ENCODE assay signal across 1 cellular context in genomic region chr1:225768662-225769426, GRCh38.
TF ChIP-seq lines count a peak whose summit lies in the region.

No MANE protein-coding gene starts in this region.

TF ChIP-seq in HepG2, 621 proteins besides CTCF, POLR2A, EP300 and RAD21 (continued from another document and continues in another):
- no peak for TF ChIP-seq SP1 (IDR thresholded peaks at IDR 0.05)
- 0 out of 2 replicates have a peak, but pooled peaks have one; percentile 35 for TF ChIP-seq SP1 (CRISPR knock-in tag; IDR thresholded peaks at IDR 0.05)
- TF ChIP-seq ERF (CRISPR knock-in tag; IDR thresholded peaks at IDR 0.05): peak; percentile 41; the same call in 1 of the 2 replicates
- 0 out of 2 replicates have a peak, but pooled peaks have one; percentile 35 for TF ChIP-seq ZNF691 (CRISPR knock-in tag; IDR thresholded peaks at IDR 0.05; ENCODE audit: borderline replicate concordance, low read depth)
- TF ChIP-seq SOX5 (CRISPR knock-in tag; IDR thresholded peaks at IDR 0.05; ENCODE audit: borderline replicate concordance): peak; percentile 48; the same call in 1 of the 2 replicates
- peak; percentile 54; the same call in 1 of the 2 replicates for TF ChIP-seq RXRB (CRISPR knock-in tag; IDR thresholded peaks at IDR 0.05; ENCODE audit: borderline replicate concordance)
- peak; percentile 38; the same call in 1 of the 2 replicates for TF ChIP-seq ZNF143 (CRISPR knock-in tag; IDR thresholded peaks at IDR 0.05)
- TF ChIP-seq FOXA3 (CRISPR knock-in tag; IDR thresholded peaks at IDR 0.05): peak; percentile 61
- no peak for TF ChIP-seq ZBTB3 (CRISPR knock-in tag; IDR thresholded peaks at IDR 0.05; ENCODE audit: borderline replicate concordance, low read depth)
- TF ChIP-seq LCORL (IDR thresholded peaks at IDR 0.05): no peak
- peak; percentile 54 for TF ChIP-seq LCORL (CRISPR knock-in tag; IDR thresholded peaks at IDR 0.05)
- no peak for TF ChIP-seq SMARCC2 (IDR thresholded peaks at IDR 0.05)
- TF ChIP-seq ZNF574 (CRISPR knock-in tag; IDR thresholded peaks at IDR 0.05): 0 out of 2 replicates have a peak, but pooled peaks have one; percentile 24
- TF ChIP-seq ELF3 (CRISPR knock-in tag; IDR thresholded peaks at IDR 0.05): peak; percentile 50; the same call in 1 of the 2 replicates
- TF ChIP-seq PAXIP1 (CRISPR knock-in tag; conservative IDR thresholded peaks at IDR 0.05): peak; percentile 50
- TF ChIP-seq ZNF776 (CRISPR knock-in tag; IDR thresholded peaks at IDR 0.05): no peak
- peak; percentile 65; the same call in 1 of the 2 replicates for TF ChIP-seq SMAD3 (CRISPR knock-in tag; IDR thresholded peaks at IDR 0.05)
- no peak for TF ChIP-seq ZNF17 (CRISPR knock-in tag; IDR thresholded peaks at IDR 0.05)
- peak; percentile 28; the same call in 1 of the 2 replicates for TF ChIP-seq ZNF331 (CRISPR knock-in tag; IDR thresholded peaks at IDR 0.05)
- TF ChIP-seq SPEN (CRISPR knock-in tag; IDR thresholded peaks at IDR 0.05; ENCODE audit: low read depth): peak; percentile 48; the same call in 1 of the 2 replicates
- 0 out of 2 replicates have a peak, but pooled peaks have one; percentile 9 for TF ChIP-seq ZNF362 (CRISPR knock-in tag; IDR thresholded peaks at IDR 0.05; ENCODE audit: borderline replicate concordance)
- TF ChIP-seq KMT2B (CRISPR knock-in tag; IDR thresholded peaks at IDR 0.05): peak; percentile 37; the same call in 1 of the 2 replicates
- TF ChIP-seq PATZ1 (CRISPR knock-in tag; IDR thresholded peaks at IDR 0.05): peak; percentile 73
- TF ChIP-seq MYPOP (CRISPR knock-in tag; IDR thresholded peaks at IDR 0.05): no peak
- TF ChIP-seq ZNF646 (CRISPR knock-in tag; IDR thresholded peaks at IDR 0.05): 0 out of 2 replicates have a peak, but pooled peaks have one; percentile 16
- TF ChIP-seq MAFF (IDR thresholded peaks at IDR 0.05; ENCODE audit: low read depth, low read length): peak; percentile 46
- no peak for TF ChIP-seq ZNF772 (CRISPR knock-in tag; IDR thresholded peaks at IDR 0.05)
- TF ChIP-seq FOXJ3 (CRISPR knock-in tag; IDR thresholded peaks at IDR 0.05; ENCODE audit: borderline replicate concordance): peak; percentile 29; the same call in 1 of the 2 replicates
- no peak for TF ChIP-seq ZNF484 (CRISPR knock-in tag; IDR thresholded peaks at IDR 0.05; ENCODE audit: borderline replicate concordance, low read depth)
- no peak for TF ChIP-seq SOX6 (IDR thresholded peaks at IDR 0.05)
- TF ChIP-seq SOX6 (CRISPR knock-in tag; IDR thresholded peaks at IDR 0.05): peak; percentile 29; the same call in 1 of the 2 replicates
- TF ChIP-seq ZFX (CRISPR knock-in tag; IDR thresholded peaks at IDR 0.05; ENCODE audit: low read depth): peak; percentile 49
- TF ChIP-seq FOXK1 (CRISPR knock-in tag; IDR thresholded peaks at IDR 0.05; ENCODE audit: borderline replicate concordance, low read depth): peak; percentile 42; the same call in 1 of the 2 replicates
- no peak for TF ChIP-seq ZFP36 (IDR thresholded peaks at IDR 0.05; ENCODE audit: borderline replicate concordance, low read depth, low read length, partially characterized antibody)
- TF ChIP-seq ASH2L (IDR thresholded peaks at IDR 0.05; ENCODE audit: insufficient read length, low read depth, low read length): peak; percentile 43
- TF ChIP-seq JUNB (CRISPR knock-in tag; IDR thresholded peaks at IDR 0.05; ENCODE audit: borderline replicate concordance): no peak
- TF ChIP-seq HMG20A (CRISPR knock-in tag; IDR thresholded peaks at IDR 0.05; ENCODE audit: borderline replicate concordance): peak; percentile 63; the same call in 1 of the 2 replicates
- peak; percentile 18; the same call in 1 of the 2 replicates for TF ChIP-seq ETV5 (CRISPR knock-in tag; IDR thresholded peaks at IDR 0.05; ENCODE audit: borderline replicate concordance)
- no peak for TF ChIP-seq HCFC1 (IDR thresholded peaks at IDR 0.05; ENCODE audit: low read depth, low read length)
- no peak for TF ChIP-seq ZNF432 (CRISPR knock-in tag; IDR thresholded peaks at IDR 0.05; ENCODE audit: borderline replicate concordance)
- peak; percentile 65 for TF ChIP-seq MED1 (CRISPR knock-in tag; IDR thresholded peaks at IDR 0.05)
- TF ChIP-seq MEIS1 (CRISPR knock-in tag; IDR thresholded peaks at IDR 0.05; ENCODE audit: borderline replicate concordance): 0 out of 2 replicates have a peak, but pooled peaks have one; percentile 33
- TF ChIP-seq MTA1 (CRISPR knock-in tag; IDR thresholded peaks at IDR 0.05; ENCODE audit: borderline replicate concordance): peak; percentile 28; the same call in 1 of the 2 replicates
- TF ChIP-seq KDM2A (CRISPR knock-in tag; IDR thresholded peaks at IDR 0.05; ENCODE audit: borderline replicate concordance, low read depth): 0 out of 2 replicates have a peak, but pooled peaks have one; percentile 34
- TF ChIP-seq KAT8 (CRISPR knock-in tag; IDR thresholded peaks at IDR 0.05): peak; percentile 48; the same call in 1 of the 2 replicates
- no peak for TF ChIP-seq ARNT (IDR thresholded peaks at IDR 0.05)
- TF ChIP-seq SALL1 (CRISPR knock-in tag; IDR thresholded peaks at IDR 0.05): peak; percentile 45; the same call in 1 of the 2 replicates
